In genomic region chr20:21613512-21613911, GRCh38 we compare ENCODE assay signal across 13 cellular contexts.
DNase-seq lines count a peak whose midpoint lies in the region; ATAC-seq and TF ChIP-seq lines count a peak whose summit lies in the region.
"Had no signal": no experiment of that assay in that cellular context is flagged by ENCODE, and none has a peak within 500 bp of the region (broad histone marks: within the 10 kb centered on the region; RNA-seq: fewer than 3 reads in every experiment).

No MANE protein-coding gene starts in this region.

- H3K9me3 ChIP-seq in left lung = no peaks in the 10 kb centered on the region

- H3K27ac ChIP-seq in left lung = no peak overlapping the region

- no peaks in the 10 kb centered on the region for H3K36me3 ChIP-seq in left lung

- peaks cover 2% of the 10 kb centered on the region for H3K4me1 Mint-ChIP-seq in activated T-helper 2 cell treated with anti-CD3 and anti-CD28 coated beads, Interferon-gamma antibody, Interleukin-2, Interleukin-4, amounts not matched to agents 10 μg/mL and 5 μg/mL and 100 μg/mL, durations not matched to agents 14 hours and 24 hours and 36 hours (ENCODE audit: low read depth)
- H3K4me1 Mint-ChIP-seq: stimulated activated effector memory CD8-positive, alpha-beta T cell treated with anti-CD3 and anti-CD28 coated beads, Interleukin-12 subunit alpha, Interleukin-12 subunit beta, amount 100 ng/mL, for 72 hours had no signal

- no peaks in the 10 kb centered on the region for H3K9me3 Mint-ChIP-seq in activated T-helper 2 cell treated with anti-CD3 and anti-CD28 coated beads, Interferon-gamma antibody, Interleukin-2, Interleukin-4, amounts not matched to agents 10 μg/mL and 5 μg/mL and 100 μg/mL, durations not matched to agents 14 hours and 24 hours and 36 hours
- H3K9me3 Mint-ChIP-seq: stimulated activated effector memory CD8-positive, alpha-beta T cell treated with anti-CD3 and anti-CD28 coated beads, Interleukin-12 subunit alpha, Interleukin-12 subunit beta, amount 100 ng/mL, for 72 hours had no signal

- intact Hi-C loops in left lung (cut with DNase I) = no loop called here
- intact Hi-C loops in activated T-helper 2 cell treated with anti-CD3 and anti-CD28 coated beads, Interferon-gamma antibody, Interleukin-2, Interleukin-4, amounts not matched to agents 10 μg/mL and 5 μg/mL and 100 μg/mL, durations not matched to agents 14 hours and 24 hours and 36 hours (cut with micrococcal nuclease) = no loop called here

- H3K27me3 ChIP-seq in left lung = peaks cover 0 to 39% of the 10 kb centered on the region in 2 donors

- peak; percentile 42 for DNase-seq in D341Med (ENCODE audit: low spot score)
- DNase-seq in NCI-H1092 treated with DMSO at 0.1 percent for 48 hours (lab: John Stamatoyannopoulos, UW) = peak; percentile 95
- DNase-seq in RPMI7951 (ENCODE audit: low read depth) = peak; percentile 65
- DNase-seq in left lung = no peak
- DNase-seq in activated T-helper 2 cell treated with anti-CD3 and anti-CD28 coated beads, Interferon-gamma antibody, Interleukin-2, Interleukin-4, amounts not matched to agents 10 μg/mL and 5 μg/mL and 100 μg/mL, durations not matched to agents 14 hours and 24 hours and 36 hours (ENCODE audit: low spot score) = no peak
- no peak for DNase-seq in DMS114 treated with DMSO at 0.1 percent for 48 hours (lab: John Stamatoyannopoulos, UW; ENCODE audit: unreplicated experiment)
- DNase-seq: activated CD4-positive, alpha-beta T cell treated with anti-CD3 and anti-CD28 coated beads, Interleukin-2, amount 50 U/mL, for 48 hours; erythroblast; GF-D8; midbrain had no signal

- peaks cover 0 to under 1% of the 10 kb centered on the region in 2 donors for H3K4me1 ChIP-seq in left lung

- no peak overlapping the region for H3K4me3 Mint-ChIP-seq in activated T-helper 2 cell treated with anti-CD3 and anti-CD28 coated beads, Interferon-gamma antibody, Interleukin-2, Interleukin-4, amounts not matched to agents 10 μg/mL and 5 μg/mL and 100 μg/mL, durations not matched to agents 14 hours and 24 hours and 36 hours (ENCODE audit: low read depth)
- H3K4me3 Mint-ChIP-seq: stimulated activated effector memory CD8-positive, alpha-beta T cell treated with anti-CD3 and anti-CD28 coated beads, Interleukin-12 subunit alpha, Interleukin-12 subunit beta, amount 100 ng/mL, for 72 hours had no signal

- H3K36me3 Mint-ChIP-seq in activated T-helper 2 cell treated with anti-CD3 and anti-CD28 coated beads, Interferon-gamma antibody, Interleukin-2, Interleukin-4, amounts not matched to agents 10 μg/mL and 5 μg/mL and 100 μg/mL, durations not matched to agents 14 hours and 24 hours and 36 hours (ENCODE audit: low read depth) = no peaks in the 10 kb centered on the region
- H3K36me3 Mint-ChIP-seq: stimulated activated effector memory CD8-positive, alpha-beta T cell treated with anti-CD3 and anti-CD28 coated beads, Interleukin-12 subunit alpha, Interleukin-12 subunit beta, amount 100 ng/mL, for 72 hours had no signal

- no peak for TF ChIP-seq CTCF in left lung (IDR thresholded peaks at IDR 0.05)

- H3K27me3 Mint-ChIP-seq in activated T-helper 2 cell treated with anti-CD3 and anti-CD28 coated beads, Interferon-gamma antibody, Interleukin-2, Interleukin-4, amounts not matched to agents 10 μg/mL and 5 μg/mL and 100 μg/mL, durations not matched to agents 14 hours and 24 hours and 36 hours (ENCODE audit: low read depth) = peaks cover 2% of the 10 kb centered on the region

- H3K27ac Mint-ChIP-seq in activated T-helper 2 cell treated with anti-CD3 and anti-CD28 coated beads, Interferon-gamma antibody, Interleukin-2, Interleukin-4, amounts not matched to agents 10 μg/mL and 5 μg/mL and 100 μg/mL, durations not matched to agents 14 hours and 24 hours and 36 hours = no peak overlapping the region
- H3K27ac Mint-ChIP-seq: stimulated activated effector memory CD8-positive, alpha-beta T cell treated with anti-CD3 and anti-CD28 coated beads, Interleukin-12 subunit alpha, Interleukin-12 subunit beta, amount 100 ng/mL, for 72 hours had no signal

- ATAC-seq in left lung (peak; percentile 25), HG02885 (IDR thresholded peaks at IDR 0.05; ENCODE audit: poor library complexity, unreplicated experiment) (no peak), HG02763 (IDR thresholded peaks at IDR 0.05; ENCODE audit: unreplicated experiment) (no peak)
- ATAC-seq: stimulated activated effector memory CD8-positive, alpha-beta T cell treated with anti-CD3 and anti-CD28 coated beads, Interleukin-12 subunit alpha, Interleukin-12 subunit beta, amount 100 ng/mL, for 72 hours had no signal

- no peak overlapping the region for H3K4me3 ChIP-seq in left lung

Comparison
In these comparisons a context has a peak if more than half of its experiments do, and no peak if none do; other contexts are left out.
1. DNase-seq: peak in D341Med (single experiment), NCI-H1092 treated with DMSO at 0.1 percent for 48 hours (single experiment) and RPMI7951 (single experiment); none in left lung (0 of 2), activated T-helper 2 cell treated with anti-CD3 and anti-CD28 coated beads, Interferon-gamma antibody, Interleukin-2, Interleukin-4, amounts not matched to agents 10 μg/mL and 5 μg/mL and 100 μg/mL, durations not matched to agents 14 hours and 24 hours and 36 hours (single experiment) and DMS114 treated with DMSO at 0.1 percent for 48 hours (single experiment).